10 cellular contexts compared by ENCODE assay signal in the genomic region with DNA sequence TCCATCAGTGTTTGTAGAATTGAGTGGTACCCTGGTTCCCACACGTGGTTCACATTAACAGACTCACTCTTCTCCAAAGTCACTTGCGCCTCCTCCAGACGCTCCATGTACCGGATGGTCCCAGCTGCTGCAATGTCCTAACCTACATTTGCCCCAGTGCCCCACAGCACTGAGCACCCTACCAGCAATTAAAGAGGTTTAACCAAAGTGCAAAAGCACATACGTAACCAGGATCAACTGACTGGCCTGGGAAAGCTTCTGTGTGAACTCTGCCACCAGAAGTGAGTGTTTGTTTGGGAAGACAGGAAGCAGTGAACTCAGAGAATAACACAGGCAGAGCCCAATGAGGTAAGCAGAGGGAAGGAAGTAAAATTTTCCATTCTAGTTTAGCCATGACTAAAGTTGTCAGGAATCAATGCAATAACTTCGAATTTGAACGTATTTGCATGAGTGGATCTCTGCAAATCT. TPM values are rescaled to one million over a fixed set of nuclear protein-coding genes. Genes with fewer than 3 reads are reported as not detected.
DNase-seq lines count a peak whose midpoint lies in the region; ATAC-seq, FAIRE-seq and TF ChIP-seq lines count a peak whose summit lies in the region.
"Had no signal": no experiment of that assay in that cellular context is flagged by ENCODE, and none has a peak within 500 bp of the region (broad histone marks: within the 10 kb centered on the region; RNA-seq: fewer than 3 reads in every experiment).

No MANE protein-coding gene starts in this region.

- no peak overlapping the region for H3K4me3 Mint-ChIP-seq in CD14-positive monocyte
- no peak overlapping the region for H3K4me3 Mint-ChIP-seq in type B pancreatic cell

- H3K4me3 ChIP-seq in bronchial epithelial cell (ENCODE audit: low read depth, low read length) (no peak overlapping the region), lower leg skin (ENCODE audit: low read depth, poor library complexity, severe bottlenecking) (no peak overlapping the region), aorta (ENCODE audit: low read length in 2 of 2) (no peak overlapping the region), H7 (ENCODE audit: insufficient read depth, low read depth, low read length) (no peak overlapping the region)

- H3K9me3 ChIP-seq in aorta (ENCODE audit: control insufficient read depth, low read length): no peaks in the 10 kb centered on the region

- H3K9me3 Mint-ChIP-seq in CD14-positive monocyte (peaks cover 0 to 5% (median 0%) of the 10 kb centered on the region in 7 donors), type B pancreatic cell (no peaks in the 10 kb centered on the region)

- ATAC-seq in aorta (ENCODE audit: low FRiP score): peak; percentile 85
- ATAC-seq: HCT116 had no signal

- H3K36me3 Mint-ChIP-seq in CD14-positive monocyte (no peaks in the 10 kb centered on the region), type B pancreatic cell (no peaks in the 10 kb centered on the region)

- H3K4me1 Mint-ChIP-seq in CD14-positive monocyte (no peaks in the 10 kb centered on the region), type B pancreatic cell (ENCODE audit: unreplicated experiment) (peaks cover 11% of the 10 kb centered on the region)

- intact Hi-C loops in lower leg skin (cut with DNase I; ENCODE audit: low total_unique reads): no loop called here
- intact Hi-C loops in aorta (cut with DNase I): loop anchor here (2.0 to 5.0 kb wide), 3 partner anchors 18 to 91 kb away; no protein-coding TSS in a partner anchor
- intact Hi-C loops in CD14-positive monocyte (cut with micrococcal nuclease): no loop called here

- TF ChIP-seq CTCF in bronchial epithelial cell (IDR thresholded peaks at IDR 0.05; ENCODE audit: insufficient read depth, low read length, severe bottlenecking) (no peak), lower leg skin (IDR thresholded peaks at IDR 0.05) (no peak), CD14-positive monocyte (IDR thresholded peaks at IDR 0.05) (no peak), type B pancreatic cell (conservative IDR thresholded peaks at IDR 0.05) (no peak)

- H3K27me3 Mint-ChIP-seq in CD14-positive monocyte (ENCODE audit: low read depth in 3 of 3): peaks cover 15 to 17% (median 16%) of the 10 kb centered on the region in 3 donors
- H3K27me3 Mint-ChIP-seq in type B pancreatic cell: peaks cover 32% of the 10 kb centered on the region

- DNase-seq in stimulated activated CD4-positive, alpha-beta T cell treated with anti-CD3 and anti-CD28 coated beads, Interleukin-4, amount 100 ng/mL, for 24 hours: peak; percentile 17
- no peak for DNase-seq in stimulated activated CD4-positive, alpha-beta T cell treated with anti-CD3 and anti-CD28 coated beads, Interleukin-4, amount 100 ng/mL, for 1 hour
- peak; percentile 69 for DNase-seq in bronchial epithelial cell (ENCODE audit: low read depth)
- peak; percentile 44 to 89 for DNase-seq in lower leg skin (ENCODE audit: low spot score in 2 of 2)
- DNase-seq in aorta: peak; percentile 57 to 79
- no peak for DNase-seq in CD14-positive monocyte (ENCODE audit: low spot score)
- no peak for DNase-seq in type B pancreatic cell (ENCODE audit: extremely low spot score, unreplicated experiment)
- no peak for DNase-seq in H7

- no peak for TF ChIP-seq POLR2A in lower leg skin (IDR thresholded peaks at IDR 0.05)

- H3K27ac Mint-ChIP-seq in CD14-positive monocyte: peak overlapping the region in 1 of 7 donors; percentile 19
- no peak overlapping the region for H3K27ac Mint-ChIP-seq in type B pancreatic cell

- H3K27me3 ChIP-seq in bronchial epithelial cell (ENCODE audit: control insufficient read depth, insufficient read depth, low read length): no peaks in the 10 kb centered on the region
- no peaks in the 10 kb centered on the region for H3K27me3 ChIP-seq in aorta (ENCODE audit: control insufficient read depth in 1 of 2, insufficient read depth in 2 of 2, low read length in 1 of 2)
- H3K27me3 ChIP-seq in H7 (ENCODE audit: control insufficient read depth, insufficient read depth, low read length): no peaks in the 10 kb centered on the region; the same call in 1 of the 2 replicates

- H3K36me3 ChIP-seq in bronchial epithelial cell (ENCODE audit: control insufficient read depth, insufficient read depth, low read length) (no peaks in the 10 kb centered on the region), aorta (ENCODE audit: control insufficient read depth in 1 of 2, insufficient read depth in 2 of 2, low read length in 1 of 2) (no peaks in the 10 kb centered on the region), H7 (replicated peaks; ENCODE audit: control insufficient read depth, insufficient read depth, low read length) (no peaks in the 10 kb centered on the region)

- FAIRE-seq in bronchial epithelial cell (lab: Jason Lieb, UNC): no peak

- peaks cover 15 to 19% of the 10 kb centered on the region in 2 donors for H3K4me1 ChIP-seq in aorta (ENCODE audit: control insufficient read depth in 1 of 2, insufficient read depth in 2 of 2, low read length in 2 of 2)

- WGBS in lower leg skin, 2 donors: 52 to 63% methylated on average over 7 of the region's 7 CpGs
- 1 to 4% methylated on average over 7 of the region's 7 CpGs for WGBS in aorta, 2 donors

- H3K27ac ChIP-seq in aorta (ENCODE audit: low read depth in 1 of 2, low read length in 2 of 2): peak overlapping the region; percentile 81 to 99

RNA-seq across cellular contexts. Expression of a gene that starts 7.3 kb away (rescaled TPM):
- total RNA-seq in bronchial epithelial cell (0.53 TPM in 1 of 2 replicates, not detected in the other), lower leg skin (10 to 100 TPM; 10.3 to 35.9 (median 14.2) TPM), aorta (100 to 1,000 TPM; 146 to 188 TPM), type B pancreatic cell (ENCODE audit: low replicate concordance) (0.36 and 0.40 TPM in 2 replicates)
- polyA plus RNA-seq in aorta (100 to 1,000 TPM in 1 of 2 donors, 10 to 100 TPM in 1; 60.2 to 164 TPM), CD14-positive monocyte (not detected)
- 1.8 and 1.9 TPM in 2 replicates for total RNA-seq in H7 (2014; rRNA removed; shearing (Covaris generic))
- total RNA-seq: activated CD8-positive, alpha-beta memory T cell treated with anti-CD3 and anti-CD28 coated beads for 36 hours had no signal

RNA-seq across cellular contexts. Expression of a gene that starts 33.7 kb away (rescaled TPM):
- total RNA-seq in bronchial epithelial cell (not detected in 2 replicates), lower leg skin (not detected), aorta (under 1 TPM in 1 of 2 donors, not detected in 1; 0.24 TPM), type B pancreatic cell (ENCODE audit: low replicate concordance) (not detected in 2 replicates)
- polyA plus RNA-seq in aorta (not detected), CD14-positive monocyte (not detected)
- not detected in 2 replicates for total RNA-seq in H7 (2014; rRNA removed; shearing (Covaris generic))
- total RNA-seq: activated CD8-positive, alpha-beta memory T cell treated with anti-CD3 and anti-CD28 coated beads for 36 hours had no signal

Comparison
In these comparisons a context has a peak if more than half of its experiments do, and no peak if none do; other contexts are left out.
1. DNase-seq: peak in stimulated activated CD4-positive, alpha-beta T cell treated with anti-CD3 and anti-CD28 coated beads, Interleukin-4, amount 100 ng/mL, for 24 hours (single experiment), bronchial epithelial cell (single experiment), lower leg skin (2 of 2) and aorta (2 of 2); none in stimulated activated CD4-positive, alpha-beta T cell treated with anti-CD3 and anti-CD28 coated beads, Interleukin-4, amount 100 ng/mL, for 1 hour (single experiment), CD14-positive monocyte (single experiment), type B pancreatic cell (single experiment) and H7 (single experiment).
2. intact Hi-C loops: an anchor here in aorta (2.0 to 5.0 kb wide); none called in lower leg skin and CD14-positive monocyte.